ENCODE assay signal across 8 cellular contexts in the genomic region with DNA sequence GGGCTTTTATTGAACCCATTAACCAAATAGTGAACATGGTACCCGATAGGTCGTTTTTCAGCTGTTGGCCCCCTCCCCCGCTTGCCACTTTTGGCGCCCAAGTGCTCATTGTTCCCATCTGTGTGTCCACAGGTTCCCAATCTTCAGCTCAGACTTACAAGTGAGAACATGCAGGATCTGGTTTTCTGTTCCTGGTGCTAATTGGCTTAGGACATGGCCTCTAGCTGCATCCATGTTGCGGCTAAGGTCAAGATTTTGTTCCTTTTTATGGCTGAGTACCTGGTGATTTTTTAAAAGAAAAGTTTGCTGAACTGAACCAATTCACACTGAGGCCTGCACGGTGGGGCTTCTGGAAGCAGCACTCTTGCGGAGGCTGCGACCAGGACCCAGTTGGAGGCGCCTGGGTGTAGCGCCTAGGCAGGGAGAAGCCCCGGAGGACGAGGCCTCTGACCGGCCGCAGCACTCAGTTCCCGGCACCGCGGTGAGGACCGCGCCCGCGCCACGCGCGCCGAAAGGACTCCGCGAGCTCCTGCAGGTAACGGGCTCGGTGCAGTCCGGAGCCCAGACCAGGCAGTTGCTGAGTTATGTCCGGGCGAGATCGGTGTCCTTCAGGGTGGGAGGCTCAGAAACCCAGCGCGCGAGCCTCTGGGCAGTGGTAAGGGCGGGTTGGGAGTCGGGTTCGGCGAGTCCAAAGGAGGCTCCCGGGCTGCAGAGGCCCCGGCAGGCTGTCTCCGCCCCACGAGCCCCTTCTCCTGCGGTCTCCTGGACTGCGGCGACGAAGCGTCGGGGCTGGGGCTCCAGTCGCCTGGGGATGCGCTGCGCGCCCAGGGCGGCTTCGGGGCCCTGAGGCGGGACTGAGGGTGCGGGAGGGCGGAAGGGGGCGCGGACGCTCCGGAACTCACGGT. TPM values are rescaled to one million over a fixed set of nuclear protein-coding genes. Genes with fewer than 3 reads are reported as not detected.
DNase-seq lines count a peak whose midpoint lies in the region; ATAC-seq and TF ChIP-seq lines count a peak whose summit lies in the region.

No MANE protein-coding gene starts in this region.

- no peaks in the 10 kb centered on the region for H3K36me3 Mint-ChIP-seq in CD4-positive, alpha-beta T cell (ENCODE audit: low read depth)
- H3K36me3 Mint-ChIP-seq in IgD-negative memory B cell (peaks cover 2% of the 10 kb centered on the region), memory B cell (no peaks in the 10 kb centered on the region)

- no peaks in the 10 kb centered on the region for H3K9me3 ChIP-seq in CD4-positive, alpha-beta T cell (ENCODE audit: control insufficient read depth, low read length)
- H3K9me3 ChIP-seq in ectodermal cell (ENCODE audit: control insufficient read depth, low read length): no peaks in the 10 kb centered on the region
- no peaks in the 10 kb centered on the region for H3K9me3 ChIP-seq in upper lobe of right lung

- POLR2A ChIA-PET in CD4-positive, alpha-beta T cell (lab: Charles Lee): interaction anchor here (2.5 kb wide), 1 partner anchor 15 kb away, joined by 7 read pairs; a partner anchor contains a TSS

- H3K27ac ChIP-seq in CD4-positive, alpha-beta T cell (ENCODE audit: low read depth, low read length): no peak overlapping the region
- H3K27ac ChIP-seq in ectodermal cell (ENCODE audit: insufficient read depth, low read depth, low read length, poor library complexity, severe bottlenecking) (no peak overlapping the region), upper lobe of right lung (peak overlapping the region; percentile 39)

- H3K36me3 ChIP-seq in ectodermal cell (ENCODE audit: control insufficient read depth, insufficient read depth, low read length) (no peaks in the 10 kb centered on the region), upper lobe of right lung (no peaks in the 10 kb centered on the region)

- H3K4me3 ChIP-seq in ectodermal cell (ENCODE audit: insufficient read depth, low read depth, low read length): peak overlapping the region; percentile 39
- H3K4me3 ChIP-seq in upper lobe of right lung: peak overlapping the region; percentile 61

- no peak for DNase-seq in CD4-positive, alpha-beta T cell
- DNase-seq in memory B cell (ENCODE audit: low spot score in 2 of 2) (peak in 1 of 2 donors; percentile 30), upper lobe of right lung (peak; percentile 76), NCI-H2107 (lab: John Stamatoyannopoulos, UW) (no peak), NK-92 (lab: John Stamatoyannopoulos, UW; ENCODE audit: unreplicated experiment) (no peak)

- H3K4me1 ChIP-seq in ectodermal cell (ENCODE audit: control insufficient read depth, insufficient read depth, low read length) (no peaks in the 10 kb centered on the region), upper lobe of right lung (peaks cover 9% of the 10 kb centered on the region)

- TF ChIP-seq CTCF in CD4-positive, alpha-beta T cell (IDR thresholded peaks at IDR 0.05): no peak
- TF ChIP-seq CTCF in upper lobe of right lung (IDR thresholded peaks at IDR 0.05): no peak

- H3K4me1 Mint-ChIP-seq in CD4-positive, alpha-beta T cell (ENCODE audit: low read depth): peaks cover 13% of the 10 kb centered on the region
- H3K4me1 Mint-ChIP-seq in IgD-negative memory B cell (peaks cover 18 to 19% (median 19%) of the 10 kb centered on the region in 3 donors), memory B cell (peaks cover 15% of the 10 kb centered on the region)

- peak overlapping the region; percentile 34 for H3K4me3 Mint-ChIP-seq in CD4-positive, alpha-beta T cell
- peak overlapping the region; percentile 62 to 89 (median 76) for H3K4me3 Mint-ChIP-seq in IgD-negative memory B cell
- H3K4me3 Mint-ChIP-seq in memory B cell: peak overlapping the region; percentile 76

- CTCF ChIA-PET in CD4-positive, alpha-beta T cell (lab: Charles Lee): no interaction called here

- peaks cover 68% of the 10 kb centered on the region for H3K27me3 Mint-ChIP-seq in CD4-positive, alpha-beta T cell
- H3K27me3 Mint-ChIP-seq in IgD-negative memory B cell (peaks cover 26% of the 10 kb centered on the region), memory B cell (peaks cover 7% of the 10 kb centered on the region)

- no peak overlapping the region for H3K27ac Mint-ChIP-seq in CD4-positive, alpha-beta T cell
- H3K27ac Mint-ChIP-seq in IgD-negative memory B cell (no peak overlapping the region), memory B cell (no peak overlapping the region)

- 8 to 9% methylated on average over 64 of the region's 64 CpGs for WGBS in ectodermal cell, 2 experiments

- intact Hi-C loops in CD4-positive, alpha-beta T cell (cut with DNase I, micrococcal nuclease): no loop called here
- intact Hi-C loops in upper lobe of right lung (cut with DNase I): no loop called here

- peak; percentile 32 for ATAC-seq in CD4-positive, alpha-beta T cell (ENCODE audit: poor library complexity)
- ATAC-seq in memory B cell (ENCODE audit: low read depth) (peak; percentile 17), upper lobe of right lung (peak; percentile 70), HG02884 (IDR thresholded peaks at IDR 0.05; ENCODE audit: unreplicated experiment) (no peak)

- no peaks in the 10 kb centered on the region for H3K9me3 Mint-ChIP-seq in CD4-positive, alpha-beta T cell
- H3K9me3 Mint-ChIP-seq in IgD-negative memory B cell (no peaks in the 10 kb centered on the region), memory B cell (no peaks in the 10 kb centered on the region)

- H3K27me3 ChIP-seq in CD4-positive, alpha-beta T cell (ENCODE audit: control insufficient read depth, insufficient read depth, low read length): peaks cover 36% of the 10 kb centered on the region
- H3K27me3 ChIP-seq in ectodermal cell (ENCODE audit: control insufficient read depth, insufficient read depth, low read length, poor library complexity, severe bottlenecking) (peaks cover 30% of the 10 kb centered on the region), upper lobe of right lung (peaks cover 21% of the 10 kb centered on the region)

RNA-seq across cellular contexts. Expression of a gene that starts 15.8 kb away (rescaled TPM):
- total RNA-seq in CD4-positive, alpha-beta T cell: 1 to 10 TPM; 4.1 TPM
- polyA plus RNA-seq in IgD-negative memory B cell: 16.6 TPM
- 26.9 TPM for polyA plus RNA-seq in ectodermal cell (2013, experiment 1 of 4)
- 29.4 TPM for polyA plus RNA-seq in ectodermal cell (2013, experiment 2 of 4)
- 24.4 TPM for polyA plus RNA-seq in ectodermal cell (2013, experiment 3 of 4)
- polyA plus RNA-seq in ectodermal cell (2013, experiment 4 of 4): 29.3 TPM
- 40.3 TPM for total RNA-seq in upper lobe of right lung
